ENCODE assay signal across 8 cellular contexts in genomic region chr18:74147491-74147778, GRCh38. TPM values are rescaled to one million over a fixed set of nuclear protein-coding genes. Genes with fewer than 3 reads are reported as not detected.
DNase-seq lines count a peak whose midpoint lies in the region; ATAC-seq, FAIRE-seq and TF ChIP-seq lines count a peak whose summit lies in the region.

No MANE protein-coding gene starts in this region.

- H4K20me1 ChIP-seq in HepG2 (ENCODE audit: insufficient read depth, low read length) = no peaks in the 10 kb centered on the region

- H3K27me3 Mint-ChIP-seq in T-helper 2 cell treated with Interferon-gamma antibody and Interleukin-4, amounts not matched to agents 5 μg/mL and 100 μg/mL, for 36 hours (ENCODE audit: low read depth) = peaks cover 2% of the 10 kb centered on the region

- TF ChIP-seq CTCF in adrenal gland (IDR thresholded peaks at IDR 0.05) (no peak), HepG2 (CRISPR knock-in tag; IDR thresholded peaks at IDR 0.05) (no peak), testis (IDR thresholded peaks at IDR 0.05) (no peak)

- H3K9me3 Mint-ChIP-seq in T-helper 2 cell treated with Interferon-gamma antibody and Interleukin-4, amounts not matched to agents 5 μg/mL and 100 μg/mL, for 36 hours = no peaks in the 10 kb centered on the region

- 0 to 1% (median 0%) methylated on average over 17 to 28 of the region's 28 CpGs; no CpG with 5 or more reads in 1 of the 4 donors for WGBS in adrenal gland, 4 donors
- WGBS in HepG2 (ENCODE audit: low lambda C conversion rate) = 0% methylated on average over 3 of the region's 28 CpGs
- WGBS in testis, 2 donors = 0% methylated on average over 4 to 23 of the region's 28 CpGs

- in situ Hi-C loops in HepG2 (cut with HindIII; ENCODE audit: extremely low pct_ligation_motif_present, low pct_unique_long_range_greater_than_20kb) = no loop called here

- peaks cover 38% of the 10 kb centered on the region for H3K79me2 ChIP-seq in HepG2 (ENCODE audit: insufficient read depth, low read length)

- no peaks in the 10 kb centered on the region for H3K9me3 ChIP-seq in adrenal gland (replicated peaks in 1 of 3)
- H3K9me3 ChIP-seq in HepG2 (ENCODE audit: low read length) = no peaks in the 10 kb centered on the region
- no peaks in the 10 kb centered on the region for H3K9me3 ChIP-seq in testis

- H3K36me3 ChIP-seq in adrenal gland (replicated peaks in 1 of 2) (no peaks in the 10 kb centered on the region), HepG2 (replicated peaks in 1 of 2; ENCODE audit: control insufficient read depth in 1 of 2, insufficient read depth in 2 of 2, low read length in 2 of 2) (peaks cover 7 to 16% of the 10 kb centered on the region in 2 experiments; a peak in 4 of 5 replicates), testis (ENCODE audit: low read depth, missing control alignments) (no peaks in the 10 kb centered on the region)

- POLR2A ChIA-PET in HepG2 (lab: Yijun Ruan, JAX) = no interaction called here

- H3K4me3 ChIP-seq in adrenal gland (peak overlapping the region in 3 of 4 donors; percentile 41 to 75 (median 68)), HepG2 (replicated peaks in 1 of 3; ENCODE audit: insufficient read depth in 1 of 3, low read depth in 2 of 3, low read length in 3 of 3) (peak overlapping the region; percentile 60 to 80 (median 63)), testis (peak overlapping the region; percentile 84 to 90)

- TF ChIP-seq RAD21 in HepG2 (CRISPR knock-in tag; IDR thresholded peaks at IDR 0.05) = no peak

- H3K4me1 ChIP-seq in adrenal gland (replicated peaks in 1 of 2) (peaks cover 5 to 24% of the 10 kb centered on the region in 2 donors), HepG2 (ENCODE audit: insufficient read depth, low read length) (peaks cover 31% of the 10 kb centered on the region), testis (peaks cover 10% of the 10 kb centered on the region)

- no peak overlapping the region for H2AFZ ChIP-seq in HepG2 (ENCODE audit: low read length)

- peak overlapping the region; percentile 96 for H3K4me3 Mint-ChIP-seq in T-helper 2 cell treated with Interferon-gamma antibody and Interleukin-4, amounts not matched to agents 5 μg/mL and 100 μg/mL, for 36 hours

- peak overlapping the region; percentile 97 for H3K27ac Mint-ChIP-seq in T-helper 2 cell treated with Interferon-gamma antibody and Interleukin-4, amounts not matched to agents 5 μg/mL and 100 μg/mL, for 36 hours

- no TSS peak for BruUV-seq in HepG2 (replicated peaks; lab: Mats Ljungman, UMichigan)

- H3K4me1 Mint-ChIP-seq in T-helper 2 cell treated with Interferon-gamma antibody and Interleukin-4, amounts not matched to agents 5 μg/mL and 100 μg/mL, for 36 hours (ENCODE audit: low read depth) = peaks cover 25% of the 10 kb centered on the region

- H3K27me3 ChIP-seq in adrenal gland (no peaks in the 10 kb centered on the region), HepG2 (ENCODE audit: control insufficient read depth in 1 of 2, insufficient read depth in 2 of 2, low read length in 2 of 2) (peaks cover 0 to 5% of the 10 kb centered on the region in 2 experiments; a peak in 2 of 5 replicates), testis (no peaks in the 10 kb centered on the region)

- CTCF ChIA-PET in HepG2 (lab: Yijun Ruan, JAX; ENCODE audit: low intra/inter-chr PET ratio, low total read pairs) = no interaction called here

- TF ChIP-seq EP300 in HepG2 (IDR thresholded peaks at IDR 0.05; ENCODE audit: low read depth in 2 of 2, low read length in 2 of 2) (no peak), HepG2 (CRISPR knock-in tag; IDR thresholded peaks at IDR 0.05; ENCODE audit: borderline replicate concordance) (no peak)

- FAIRE-seq in HepG2 (lab: Jason Lieb, UNC) = no peak

- H3K4me2 ChIP-seq in HepG2 (ENCODE audit: low read depth, low read length) = peak overlapping the region; percentile 94

- H3K36me3 Mint-ChIP-seq in T-helper 2 cell treated with Interferon-gamma antibody and Interleukin-4, amounts not matched to agents 5 μg/mL and 100 μg/mL, for 36 hours (ENCODE audit: low read depth) = peaks cover 13% of the 10 kb centered on the region

- TF ChIP-seq POLR2A in adrenal gland (IDR thresholded peaks at IDR 0.05) (no peak), HepG2 (IDR thresholded peaks at IDR 0.05; ENCODE audit: insufficient read depth in 1 of 2, low read depth in 2 of 2, low read length in 2 of 2) (no peak), testis (IDR thresholded peaks at IDR 0.05) (no peak)

- no peak for DNase-seq in T-helper 2 cell treated with Interferon-gamma antibody and Interleukin-4, amounts not matched to agents 5 μg/mL and 100 μg/mL, for 36 hours (ENCODE audit: low spot score)
- no peak for DNase-seq in T-helper 2 cell
- no peak for DNase-seq in adrenal gland
- DNase-seq in HepG2 (ENCODE audit: low spot score) = no peak
- no peak for DNase-seq in testis
- DNase-seq in T1000 (lab: John Stamatoyannopoulos, UW) = no peak
- no peak for DNase-seq in activated CD4-positive, CD25-positive, alpha-beta regulatory T cell treated with anti-CD3 and anti-CD28 coated beads, Interleukin-2, amount 50 U/mL, for 72 hours
- DNase-seq in OCI-M2 (lab: John Stamatoyannopoulos, UW; ENCODE audit: unreplicated experiment) = no peak

- H3K27ac ChIP-seq in adrenal gland (peak overlapping the region in 1 of 5 donors; percentile 93), HepG2 (ENCODE audit: extremely low read length, insufficient read depth, low read length) (no peak overlapping the region), testis (peak overlapping the region; percentile 88 to 93)

- peak overlapping the region; percentile 69; the same call in 1 of the 2 replicates for H3K9ac ChIP-seq in HepG2 (ENCODE audit: insufficient read depth, low read depth, low read length)

- ATAC-seq in HepG2 = no peak

- intact Hi-C loops in adrenal gland (cut with DNase I) (no loop called here), HepG2 (cut with micrococcal nuclease; ENCODE audit: unreplicated experiment) (loop anchor here (5.0 kb wide), 1 partner anchor 350 kb away; the partner anchor contains the start of gene CNDP2), testis (cut with DNase I; ENCODE audit: low total_unique reads) (no loop called here)

RNA-seq across cellular contexts. Expression of gene FBXO15, which starts 0.2 kb away (rescaled TPM):
- total RNA-seq in adrenal gland (1 to 10 TPM in 7 of 8 donors, under 1 TPM in 1; 0.93 to 4.5 (median 2.0) TPM), HepG2 (2016; rRNA removed; fragmentation: Illumina TruSeq; extraction: Trizol) (0.09 TPM in 1 of 2 replicates, not detected in the other), testis (10 to 100 TPM; 20.8 to 39.1 TPM)
- polyA plus RNA-seq in adrenal gland (1 to 10 TPM; 2.5 to 8.7 (median 5.7) TPM), HepG2 (2011; rRNA removed) (0.12 and 0.46 TPM in 2 replicates), testis (ENCODE audit: insufficient read depth, low read depth, low replicate concordance) (46.0 TPM)
- not detected in 2 replicates for total RNA-seq in HepG2 (2016; cell fraction: cytosol; rRNA removed; fragmentation: Illumina TruSeq; extraction: Trizol; ENCODE audit: low read depth)
- total RNA-seq in HepG2 (2016; cell fraction: insoluble cytoplasmic fraction; rRNA removed; fragmentation: Illumina TruSeq; extraction: Trizol) = not detected in 2 replicates
- total RNA-seq in HepG2 (2016; cell fraction: membrane; rRNA removed; fragmentation: Illumina TruSeq; extraction: Trizol) = not detected in 2 replicates
- not detected in 2 replicates for total RNA-seq in HepG2 (2016; cell fraction: nucleus; rRNA removed; fragmentation: Illumina TruSeq; extraction: Trizol)
- 0.09 and 0.11 TPM in 2 replicates for polyA plus RNA-seq in HepG2 (2011; cell fraction: cytosol; rRNA removed)
- 0.23 and 0.43 TPM in 2 replicates for polyA plus RNA-seq in HepG2 (2011; cell fraction: nucleus; rRNA removed)
- 0.16 TPM in 1 of 2 replicates, not detected in the other for polyA plus RNA-seq in HepG2 (2012)
- polyA plus RNA-seq in HepG2 (2016; cell fraction: cytosol; fragmentation: Illumina TruSeq; extraction: Trizol; ENCODE audit: low read depth) = not detected in 2 replicates
- 0.40 TPM in 1 of 2 replicates, not detected in the other for polyA plus RNA-seq in HepG2 (2016; cell fraction: insoluble cytoplasmic fraction; fragmentation: Illumina TruSeq; extraction: Trizol; ENCODE audit: low read depth)
- polyA plus RNA-seq in HepG2 (2016; cell fraction: membrane; fragmentation: Illumina TruSeq; extraction: Trizol; ENCODE audit: low read depth) = not detected in 2 replicates
- not detected in 2 replicates for polyA plus RNA-seq in HepG2 (2016; cell fraction: nucleus; fragmentation: Illumina TruSeq; extraction: Trizol; ENCODE audit: insufficient read depth, low read depth)
- 0.40 TPM in 1 of 2 replicates, not detected in the other for polyA minus RNA-seq in HepG2 (2011; rRNA and poly(A)+ RNA removed; ENCODE audit: low replicate concordance)
- not detected in 2 replicates for polyA minus RNA-seq in HepG2 (2011; cell fraction: cytosol; rRNA and poly(A)+ RNA removed)
- 0.37 and 0.39 TPM in 2 replicates for polyA minus RNA-seq in HepG2 (2011; cell fraction: nucleus; rRNA and poly(A)+ RNA removed)

RNA-seq across cellular contexts. Expression of gene TIMM21, which starts 0.9 kb away (rescaled TPM):
- 10 to 100 TPM in 7 of 8 donors, 1 to 10 TPM in 1; 7.1 to 40.4 (median 34.2) TPM for total RNA-seq in adrenal gland
- polyA plus RNA-seq in adrenal gland = 100 to 1,000 TPM in 1 of 3 donors, 10 to 100 TPM in 2; 17.7 to 102 (median 18.2) TPM
- 55.6 and 62.3 TPM in 2 replicates for total RNA-seq in HepG2 (2016; rRNA removed; fragmentation: Illumina TruSeq; extraction: Trizol)
- total RNA-seq in HepG2 (2016; cell fraction: cytosol; rRNA removed; fragmentation: Illumina TruSeq; extraction: Trizol; ENCODE audit: low read depth) = 35.3 and 46.1 TPM in 2 replicates
- total RNA-seq in HepG2 (2016; cell fraction: insoluble cytoplasmic fraction; rRNA removed; fragmentation: Illumina TruSeq; extraction: Trizol) = 61.9 and 63.6 TPM in 2 replicates
- 71.2 and 72.9 TPM in 2 replicates for total RNA-seq in HepG2 (2016; cell fraction: membrane; rRNA removed; fragmentation: Illumina TruSeq; extraction: Trizol)
- total RNA-seq in HepG2 (2016; cell fraction: nucleus; rRNA removed; fragmentation: Illumina TruSeq; extraction: Trizol) = 50.3 and 53.1 TPM in 2 replicates
- polyA plus RNA-seq in HepG2 (2011; rRNA removed) = 21.5 and 29.6 TPM in 2 replicates
- polyA plus RNA-seq in HepG2 (2011; cell fraction: cytosol; rRNA removed) = 20.1 and 24.5 TPM in 2 replicates
- polyA plus RNA-seq in HepG2 (2011; cell fraction: nucleus; rRNA removed) = 28.1 and 29.2 TPM in 2 replicates
- polyA plus RNA-seq in HepG2 (2012) = 18.6 and 31.7 TPM in 2 replicates
- 62.2 and 78.6 TPM in 2 replicates for polyA plus RNA-seq in HepG2 (2016; cell fraction: cytosol; fragmentation: Illumina TruSeq; extraction: Trizol; ENCODE audit: low read depth)
- polyA plus RNA-seq in HepG2 (2016; cell fraction: insoluble cytoplasmic fraction; fragmentation: Illumina TruSeq; extraction: Trizol; ENCODE audit: low read depth) = 76.6 and 85.1 TPM in 2 replicates
- polyA plus RNA-seq in HepG2 (2016; cell fraction: membrane; fragmentation: Illumina TruSeq; extraction: Trizol; ENCODE audit: low read depth) = 76.0 and 95.4 TPM in 2 replicates
- polyA plus RNA-seq in HepG2 (2016; cell fraction: nucleus; fragmentation: Illumina TruSeq; extraction: Trizol; ENCODE audit: insufficient read depth, low read depth) = 116 and 118 TPM in 2 replicates
- 14.0 and 39.3 TPM in 2 replicates for polyA minus RNA-seq in HepG2 (2011; rRNA and poly(A)+ RNA removed; ENCODE audit: low replicate concordance)
- 9.4 and 19.0 TPM in 2 replicates for polyA minus RNA-seq in HepG2 (2011; cell fraction: cytosol; rRNA and poly(A)+ RNA removed)
- 27.0 and 31.7 TPM in 2 replicates for polyA minus RNA-seq in HepG2 (2011; cell fraction: nucleus; rRNA and poly(A)+ RNA removed)
- 10 to 100 TPM; 33.0 to 34.3 TPM for total RNA-seq in testis
- polyA plus RNA-seq in testis (ENCODE audit: insufficient read depth, low read depth, low replicate concordance) = 27.8 TPM
